In genomic region chr7:8612584-8612983, GRCh38 we compare ENCODE assay signal across 36 cellular contexts.
"Had no signal": no experiment of that assay in that cellular context is flagged by ENCODE, and none has a peak within 500 bp of the region (broad histone marks: within the 10 kb centered on the region; RNA-seq: fewer than 3 reads in every experiment).

No MANE protein-coding gene starts in this region.

- H3K4me3 ChIP-seq: ascending aorta, cardiac muscle cell, colonic mucosa had no signal

- H3K36me3 Mint-ChIP-seq: activated CD8-positive, alpha-beta memory T cell treated with anti-CD3 and anti-CD28 coated beads, Interleukin-2, amount 10 ng/mL, durations not matched to agents 7 days and 5 days; activated naive CD4-positive, alpha-beta T cell treated with anti-CD3 and anti-CD28 coated beads, Interleukin-2, amount 10 ng/mL, durations not matched to agents 7 days and 5 days; activated naive CD4-positive, alpha-beta T cell treated with anti-CD3 and anti-CD28 coated beads, Interleukin-2, amount 50 U/mL, for 24 hours; activated naive CD8-positive, alpha-beta T cell; activated naive CD8-positive, alpha-beta T cell treated with anti-CD3 and anti-CD28 coated beads, Interleukin-2, amount 10 ng/mL, durations not matched to agents 7 days and 5 days; brain had no signal

- H3K27ac ChIP-seq: ascending aorta, cardiac muscle cell, colonic mucosa, VCaP had no signal

- H3K36me3 ChIP-seq: ascending aorta, cardiac muscle cell, colonic mucosa had no signal

- H3K4me3 Mint-ChIP-seq: activated CD4-positive, alpha-beta memory T cell treated with anti-CD3 and anti-CD28 coated beads, Interleukin-2, amount 10 ng/mL, durations not matched to agents 7 days and 5 days; activated CD4-positive, alpha-beta T cell treated with anti-CD3 and anti-CD28 coated beads for 36 hours; activated CD4-positive, alpha-beta T cell treated with anti-CD3 and anti-CD28 coated beads, Interleukin-2, amount 10 ng/mL, durations not matched to agents 7 days and 5 days; activated CD8-positive, alpha-beta memory T cell treated with anti-CD3 and anti-CD28 coated beads, Interleukin-2, amount 10 ng/mL, durations not matched to agents 7 days and 5 days; activated CD8-positive, alpha-beta T cell treated with anti-CD3 and anti-CD28 coated beads, Interleukin-2, amount 10 ng/mL, durations not matched to agents 7 days and 5 days; activated naive CD4-positive, alpha-beta T cell treated with anti-CD3 and anti-CD28 coated beads, Interleukin-2, amount 10 ng/mL, durations not matched to agents 7 days and 5 days; activated naive CD4-positive, alpha-beta T cell treated with anti-CD3 and anti-CD28 coated beads, Interleukin-2, amount 50 U/mL, for 24 hours; activated naive CD8-positive, alpha-beta T cell; activated naive CD8-positive, alpha-beta T cell treated with anti-CD3 and anti-CD28 coated beads, Interleukin-2, amount 10 ng/mL, durations not matched to agents 7 days and 5 days; activated naive CD8-positive, alpha-beta T cell treated with anti-CD3 and anti-CD28 coated beads, Interleukin-2, amount 50 U/mL, for 24 hours; activated T-cell treated with anti-CD3 and anti-CD28 coated beads, Interleukin-2, amount 50 U/mL, for 24 hours; brain; central memory CD8-positive, alpha-beta T cell; T-helper 2 cell treated with Interferon-gamma antibody and Interleukin-4, amounts not matched to agents 5 μg/mL and 100 μg/mL, for 36 hours had no signal

- ATAC-seq: activated CD4-positive, alpha-beta T cell treated with anti-CD3 and anti-CD28 coated beads for 36 hours; activated CD4-positive, CD25-positive, alpha-beta regulatory T cell treated with anti-CD3 and anti-CD28 coated beads, Interleukin-2, amount 50 U/mL, for 24 hours; activated CD8-positive, alpha-beta memory T cell treated with anti-CD3 and anti-CD28 coated beads, Interleukin-2, amount 10 ng/mL, durations not matched to agents 7 days and 5 days; activated CD8-positive, alpha-beta T cell treated with anti-CD3 and anti-CD28 coated beads, Interleukin-2, amount 10 ng/mL, durations not matched to agents 7 days and 5 days; activated naive CD8-positive, alpha-beta T cell treated with anti-CD3 and anti-CD28 coated beads, Interleukin-2, amount 50 U/mL, for 24 hours had no signal

- DNase-seq: activated CD4-positive, alpha-beta memory T cell treated with anti-CD3 and anti-CD28 coated beads, Interleukin-2, amount 10 ng/mL, durations not matched to agents 7 days and 5 days; activated CD4-positive, alpha-beta T cell treated with anti-CD3 and anti-CD28 coated beads for 1 hour; activated CD4-positive, alpha-beta T cell treated with anti-CD3 and anti-CD28 coated beads for 36 hours; activated CD4-positive, alpha-beta T cell treated with anti-CD3 and anti-CD28 coated beads for 48 hours; activated CD4-positive, alpha-beta T cell treated with anti-CD3 and anti-CD28 coated beads, Interleukin-2, amount 10 ng/mL, durations not matched to agents 7 days and 5 days; activated CD4-positive, alpha-beta T cell treated with anti-CD3 and anti-CD28 coated beads, Interleukin-2, amount 50 U/mL, for 48 hours; activated CD4-positive, CD25-positive, alpha-beta regulatory T cell; activated CD8-positive, alpha-beta memory T cell treated with anti-CD3 and anti-CD28 coated beads for 24 hours; activated CD8-positive, alpha-beta memory T cell treated with anti-CD3 and anti-CD28 coated beads, Interleukin-2, amount 10 ng/mL, durations not matched to agents 7 days and 5 days; activated CD8-positive, alpha-beta memory T cell treated with anti-CD3 and anti-CD28 coated beads, Interleukin-2, amount 50 U/mL, for 48 hours; activated CD8-positive, alpha-beta T cell treated with anti-CD3 and anti-CD28 coated beads, Interleukin-2, amount 10 ng/mL, durations not matched to agents 7 days and 5 days; activated effector memory CD4-positive, alpha-beta T cell treated with Interleukin-2 at 50 U/mL for 16 hours; activated gamma-delta T cell; activated naive CD4-positive, alpha-beta T cell treated with anti-CD3 and anti-CD28 coated beads, Interleukin-2, amount 10 ng/mL, durations not matched to agents 7 days and 5 days; activated naive CD4-positive, alpha-beta T cell treated with Interleukin-2 at 50 U/mL for 16 hours; activated naive CD8-positive, alpha-beta T cell treated with anti-CD3 and anti-CD28 coated beads, Interleukin-2, amount 10 ng/mL, durations not matched to agents 7 days and 5 days; activated naive CD8-positive, alpha-beta T cell treated with anti-CD3 and anti-CD28 coated beads, Interleukin-2, amount 50 U/mL, for 24 hours; activated T-cell treated with anti-CD3 and anti-CD28 coated beads, Interleukin-2, amount 50 U/mL, for 24 hours; activated T-cell treated with anti-CD3 and anti-CD28 coated beads, Interleukin-2, amount 50 U/mL, for 48 hours; amygdala; anterior cingulate cortex; caudate nucleus; cerebellar nuclear complex; colonic mucosa; T-helper 2 cell; T-helper 9 cell had no signal

- H3K27ac Mint-ChIP-seq: activated CD4-positive, alpha-beta memory T cell treated with anti-CD3 and anti-CD28 coated beads, Interleukin-2, amount 10 ng/mL, durations not matched to agents 7 days and 5 days; activated CD4-positive, alpha-beta T cell treated with anti-CD3 and anti-CD28 coated beads for 36 hours; activated CD4-positive, alpha-beta T cell treated with anti-CD3 and anti-CD28 coated beads, Interleukin-2, amount 10 ng/mL, durations not matched to agents 7 days and 5 days; activated CD8-positive, alpha-beta memory T cell treated with anti-CD3 and anti-CD28 coated beads, Interleukin-2, amount 10 ng/mL, durations not matched to agents 7 days and 5 days; activated CD8-positive, alpha-beta T cell treated with anti-CD3 and anti-CD28 coated beads, Interleukin-2, amount 10 ng/mL, durations not matched to agents 7 days and 5 days; activated naive CD4-positive, alpha-beta T cell treated with anti-CD3 and anti-CD28 coated beads, Interleukin-2, amount 10 ng/mL, durations not matched to agents 7 days and 5 days; activated naive CD4-positive, alpha-beta T cell treated with anti-CD3 and anti-CD28 coated beads, Interleukin-2, amount 50 U/mL, for 24 hours; activated naive CD8-positive, alpha-beta T cell; activated naive CD8-positive, alpha-beta T cell treated with anti-CD3 and anti-CD28 coated beads, Interleukin-2, amount 10 ng/mL, durations not matched to agents 7 days and 5 days; activated naive CD8-positive, alpha-beta T cell treated with anti-CD3 and anti-CD28 coated beads, Interleukin-2, amount 50 U/mL, for 24 hours; activated T-cell treated with anti-CD3 and anti-CD28 coated beads, Interleukin-2, amount 50 U/mL, for 24 hours; activated T-helper 2 cell treated with anti-CD3 and anti-CD28 coated beads, Interferon-gamma antibody, Interleukin-2, Interleukin-4, amounts not matched to agents 10 μg/mL and 5 μg/mL and 100 μg/mL, durations not matched to agents 14 hours and 24 hours and 36 hours; brain; T-helper 2 cell treated with Interferon-gamma antibody and Interleukin-4, amounts not matched to agents 5 μg/mL and 100 μg/mL, for 36 hours had no signal

- H3K27me3 Mint-ChIP-seq: activated CD4-positive, alpha-beta memory T cell treated with anti-CD3 and anti-CD28 coated beads, Interleukin-2, amount 10 ng/mL, durations not matched to agents 7 days and 5 days; activated CD4-positive, alpha-beta T cell treated with anti-CD3 and anti-CD28 coated beads, Interleukin-2, amount 10 ng/mL, durations not matched to agents 7 days and 5 days; activated CD8-positive, alpha-beta memory T cell treated with anti-CD3 and anti-CD28 coated beads, Interleukin-2, amount 10 ng/mL, durations not matched to agents 7 days and 5 days; activated naive CD4-positive, alpha-beta T cell treated with anti-CD3 and anti-CD28 coated beads, Interleukin-2, amount 10 ng/mL, durations not matched to agents 7 days and 5 days; activated naive CD4-positive, alpha-beta T cell treated with anti-CD3 and anti-CD28 coated beads, Interleukin-2, amount 50 U/mL, for 24 hours; activated naive CD8-positive, alpha-beta T cell; activated naive CD8-positive, alpha-beta T cell treated with anti-CD3 and anti-CD28 coated beads, Interleukin-2, amount 10 ng/mL, durations not matched to agents 7 days and 5 days; activated naive CD8-positive, alpha-beta T cell treated with anti-CD3 and anti-CD28 coated beads, Interleukin-2, amount 50 U/mL, for 24 hours; activated T-cell treated with anti-CD3 and anti-CD28 coated beads, Interleukin-2, amount 50 U/mL, for 24 hours; central memory CD8-positive, alpha-beta T cell had no signal

- H3K9me3 Mint-ChIP-seq: activated CD4-positive, alpha-beta memory T cell treated with anti-CD3 and anti-CD28 coated beads, Interleukin-2, amount 10 ng/mL, durations not matched to agents 7 days and 5 days; activated CD4-positive, alpha-beta T cell treated with anti-CD3 and anti-CD28 coated beads, Interleukin-2, amount 10 ng/mL, durations not matched to agents 7 days and 5 days; activated naive CD4-positive, alpha-beta T cell treated with anti-CD3 and anti-CD28 coated beads, Interleukin-2, amount 10 ng/mL, durations not matched to agents 7 days and 5 days; activated naive CD8-positive, alpha-beta T cell treated with anti-CD3 and anti-CD28 coated beads, Interleukin-2, amount 10 ng/mL, durations not matched to agents 7 days and 5 days; activated naive CD8-positive, alpha-beta T cell treated with anti-CD3 and anti-CD28 coated beads, Interleukin-2, amount 50 U/mL, for 24 hours; activated T-cell treated with anti-CD3 and anti-CD28 coated beads, Interleukin-2, amount 50 U/mL, for 24 hours; activated T-helper 2 cell treated with anti-CD3 and anti-CD28 coated beads, Interferon-gamma antibody, Interleukin-2, Interleukin-4, amounts not matched to agents 10 μg/mL and 5 μg/mL and 100 μg/mL, durations not matched to agents 14 hours and 24 hours and 36 hours; brain; T-helper 2 cell treated with Interferon-gamma antibody and Interleukin-4, amounts not matched to agents 5 μg/mL and 100 μg/mL, for 36 hours had no signal

- H3K27me3 ChIP-seq: ascending aorta, cardiac muscle cell, colonic mucosa had no signal

- H3K9me3 ChIP-seq: ascending aorta, colonic mucosa had no signal

- H3K4me1 Mint-ChIP-seq: activated CD4-positive, alpha-beta memory T cell treated with anti-CD3 and anti-CD28 coated beads, Interleukin-2, amount 10 ng/mL, durations not matched to agents 7 days and 5 days; activated CD4-positive, alpha-beta T cell treated with anti-CD3 and anti-CD28 coated beads for 36 hours; activated CD4-positive, alpha-beta T cell treated with anti-CD3 and anti-CD28 coated beads, Interleukin-2, amount 10 ng/mL, durations not matched to agents 7 days and 5 days; activated CD8-positive, alpha-beta memory T cell treated with anti-CD3 and anti-CD28 coated beads, Interleukin-2, amount 10 ng/mL, durations not matched to agents 7 days and 5 days; activated naive CD4-positive, alpha-beta T cell treated with anti-CD3 and anti-CD28 coated beads, Interleukin-2, amount 10 ng/mL, durations not matched to agents 7 days and 5 days; activated naive CD4-positive, alpha-beta T cell treated with anti-CD3 and anti-CD28 coated beads, Interleukin-2, amount 50 U/mL, for 24 hours; activated naive CD8-positive, alpha-beta T cell treated with anti-CD3 and anti-CD28 coated beads, Interleukin-2, amount 10 ng/mL, durations not matched to agents 7 days and 5 days; activated naive CD8-positive, alpha-beta T cell treated with anti-CD3 and anti-CD28 coated beads, Interleukin-2, amount 50 U/mL, for 24 hours; central memory CD8-positive, alpha-beta T cell had no signal

- H3K4me1 ChIP-seq: ascending aorta, colonic mucosa had no signal
